Comparison of ENCODE assay signal across 9 cellular contexts in the genomic region with DNA sequence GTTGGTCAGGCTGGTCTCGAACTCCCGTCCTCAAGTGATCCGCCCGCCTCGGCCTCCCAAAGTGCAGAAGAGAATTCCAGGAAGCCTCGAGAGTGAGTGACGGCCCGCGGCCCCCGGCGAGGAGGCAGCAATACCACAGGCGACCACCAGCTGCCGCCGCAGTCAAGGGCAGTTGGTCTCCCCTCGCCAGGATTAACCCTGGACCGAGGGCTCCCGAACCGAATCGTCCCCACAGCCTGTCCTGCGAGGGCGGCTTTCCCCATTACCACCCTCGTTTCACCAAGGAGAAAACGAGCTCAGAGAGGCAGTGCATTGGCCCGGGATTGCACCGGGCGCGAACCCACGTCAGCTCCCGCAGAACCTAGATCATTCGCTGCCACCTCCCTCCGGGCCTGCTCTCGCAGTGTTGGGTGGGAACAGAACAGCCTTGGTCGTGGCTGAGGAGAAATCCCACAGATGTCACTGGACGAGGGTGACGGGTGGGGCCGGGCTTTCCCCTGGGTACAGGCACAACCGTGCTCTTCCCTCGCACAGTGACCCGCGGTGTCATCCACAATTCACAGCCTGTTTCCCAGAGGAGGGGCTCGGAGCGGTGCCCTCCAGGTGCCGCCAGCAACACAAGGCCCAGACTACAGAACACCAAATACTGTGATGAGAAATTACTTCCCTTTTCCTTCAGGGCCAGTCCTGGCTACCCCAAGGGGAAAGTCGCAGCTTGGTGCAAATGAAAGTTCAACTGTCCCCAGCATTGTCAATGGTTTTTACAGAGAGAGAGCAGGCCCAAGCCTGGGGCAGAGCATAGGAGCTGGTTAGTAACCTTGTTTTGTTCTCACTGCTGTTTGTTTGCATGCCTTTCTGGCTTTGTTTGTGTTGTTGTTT. TPM values are rescaled to one million over a fixed set of nuclear protein-coding genes. Genes with fewer than 3 reads are reported as not detected.
DNase-seq lines count a peak whose midpoint lies in the region; ATAC-seq and TF ChIP-seq lines count a peak whose summit lies in the region.
"Had no signal": no experiment of that assay in that cellular context is flagged by ENCODE, and none has a peak within 500 bp of the region (broad histone marks: within the 10 kb centered on the region; RNA-seq: fewer than 3 reads in every experiment).

No MANE protein-coding gene starts in this region.

- no peak for TF ChIP-seq POLR2A in thyroid gland (IDR thresholded peaks at IDR 0.05)

- peaks cover 27% of the 10 kb centered on the region for H3K4me1 Mint-ChIP-seq in activated CD8-positive, alpha-beta T cell treated with anti-CD3 and anti-CD28 coated beads for 36 hours (ENCODE audit: low read depth)
- peaks cover 13% of the 10 kb centered on the region for H3K4me1 Mint-ChIP-seq in activated CD8-positive, alpha-beta T cell treated with anti-CD3 and anti-CD28 coated beads, Interleukin-2, amount 10 ng/mL, durations not matched to agents 7 days and 5 days (ENCODE audit: low read depth)
- peaks cover 33% of the 10 kb centered on the region for H3K4me1 Mint-ChIP-seq in brain

- peak; percentile 64 for TF ChIP-seq CTCF in activated CD8-positive, alpha-beta T cell treated with anti-CD3 and anti-CD28 coated beads for 36 hours (IDR thresholded peaks at IDR 0.05)
- TF ChIP-seq CTCF in brain (conservative IDR thresholded peaks at IDR 0.05) (peak; percentile 68 to 86), left lung (IDR thresholded peaks at IDR 0.05) (peak in 1 of 2 donors; percentile 59), thyroid gland (IDR thresholded peaks at IDR 0.05) (peak in 5 of 6 experiments; percentile 37 to 56 (median 46))

- CTCF ChIA-PET in activated CD8-positive, alpha-beta T cell treated with anti-CD3 and anti-CD28 coated beads for 36 hours (lab: Charles Lee) = interaction anchor here (1.2 kb wide), 2 partner anchors 94 to 126 kb away, joined by 5 to 7 read pairs; no protein-coding TSS in a partner anchor
- CTCF ChIA-PET in activated CD8-positive, alpha-beta T cell treated with anti-CD3 and anti-CD28 coated beads, Interleukin-2, amount 10 ng/mL, durations not matched to agents 7 days and 5 days (lab: Charles Lee) = interaction anchor here (1.0 to 1.5 kb wide), 2 partner anchors 122 to 127 kb away, joined by 3 to 7 read pairs; a partner anchor contains a TSS

- no peaks in the 10 kb centered on the region for H3K36me3 Mint-ChIP-seq in activated CD8-positive, alpha-beta T cell treated with anti-CD3 and anti-CD28 coated beads for 36 hours (ENCODE audit: low read depth)
- H3K36me3 Mint-ChIP-seq in activated CD8-positive, alpha-beta T cell treated with anti-CD3 and anti-CD28 coated beads, Interleukin-2, amount 10 ng/mL, durations not matched to agents 7 days and 5 days (ENCODE audit: low read depth) = no peaks in the 10 kb centered on the region
- H3K36me3 Mint-ChIP-seq in brain = no peaks in the 10 kb centered on the region

- H3K4me1 ChIP-seq in left lung (no peaks in the 10 kb centered on the region), thyroid gland (peaks cover 7 to 21% of the 10 kb centered on the region in 2 donors)

- H3K4me3 ChIP-seq in left lung = no peak overlapping the region
- no peak overlapping the region for H3K4me3 ChIP-seq in thyroid gland (replicated peaks in 1 of 3)

- no peak overlapping the region for H3K4me3 Mint-ChIP-seq in activated CD8-positive, alpha-beta T cell treated with anti-CD3 and anti-CD28 coated beads for 36 hours
- no peak overlapping the region for H3K4me3 Mint-ChIP-seq in activated CD8-positive, alpha-beta T cell treated with anti-CD3 and anti-CD28 coated beads, Interleukin-2, amount 10 ng/mL, durations not matched to agents 7 days and 5 days
- peak overlapping the region in 1 of 5 experiments; percentile 46 for H3K4me3 Mint-ChIP-seq in brain

- H3K27ac Mint-ChIP-seq in activated CD8-positive, alpha-beta T cell treated with anti-CD3 and anti-CD28 coated beads for 36 hours = peak overlapping the region; percentile 52
- no peak overlapping the region for H3K27ac Mint-ChIP-seq in activated CD8-positive, alpha-beta T cell treated with anti-CD3 and anti-CD28 coated beads, Interleukin-2, amount 10 ng/mL, durations not matched to agents 7 days and 5 days
- H3K27ac Mint-ChIP-seq in brain = peak overlapping the region in 2 of 5 experiments; percentile 45 to 94

- peaks cover 47% of the 10 kb centered on the region for H3K27me3 Mint-ChIP-seq in activated CD8-positive, alpha-beta T cell treated with anti-CD3 and anti-CD28 coated beads for 36 hours
- H3K27me3 Mint-ChIP-seq in activated CD8-positive, alpha-beta T cell treated with anti-CD3 and anti-CD28 coated beads, Interleukin-2, amount 10 ng/mL, durations not matched to agents 7 days and 5 days (ENCODE audit: low read depth) = peaks cover 47% of the 10 kb centered on the region
- H3K27me3 Mint-ChIP-seq in brain = peaks cover 8% of the 10 kb centered on the region

- peak; percentile 43 for DNase-seq in activated CD8-positive, alpha-beta T cell treated with anti-CD3 and anti-CD28 coated beads for 36 hours
- DNase-seq in activated CD8-positive, alpha-beta T cell treated with anti-CD3 and anti-CD28 coated beads, Interleukin-2, amount 10 ng/mL, durations not matched to agents 7 days and 5 days = no peak
- DNase-seq in left lung = no peak
- peak in 1 of 2 donors; percentile 50 for DNase-seq in thyroid gland
- DNase-seq in GM03348 (ENCODE audit: low spot score) = no peak
- no peak for DNase-seq in DMS153 treated with DMSO at 0.1 percent for 48 hours (lab: John Stamatoyannopoulos, UW; ENCODE audit: unreplicated experiment)
- DNase-seq: NCI-H187 treated with DMSO at 0.1 percent for 48 hours had no signal

- H3K9me3 Mint-ChIP-seq in activated CD8-positive, alpha-beta T cell treated with anti-CD3 and anti-CD28 coated beads for 36 hours = no peaks in the 10 kb centered on the region
- no peaks in the 10 kb centered on the region for H3K9me3 Mint-ChIP-seq in activated CD8-positive, alpha-beta T cell treated with anti-CD3 and anti-CD28 coated beads, Interleukin-2, amount 10 ng/mL, durations not matched to agents 7 days and 5 days (ENCODE audit: insufficient read depth)
- peaks cover 0 to 15% (median 0%) of the 10 kb centered on the region in 5 experiments for H3K9me3 Mint-ChIP-seq in brain

- H3K36me3 ChIP-seq in left lung (no peaks in the 10 kb centered on the region), thyroid gland (no peaks in the 10 kb centered on the region)

- no peak overlapping the region for H3K27ac ChIP-seq in left lung
- peak overlapping the region in 2 of 3 donors; percentile 3 to 32 for H3K27ac ChIP-seq in thyroid gland

- ATAC-seq in activated CD8-positive, alpha-beta T cell treated with anti-CD3 and anti-CD28 coated beads for 36 hours = peak; percentile 37
- ATAC-seq in activated CD8-positive, alpha-beta T cell treated with anti-CD3 and anti-CD28 coated beads, Interleukin-2, amount 10 ng/mL, durations not matched to agents 7 days and 5 days = no peak
- ATAC-seq in left lung = peak; percentile 59
- no peak for ATAC-seq in GM18520 (IDR thresholded peaks at IDR 0.05; ENCODE audit: unreplicated experiment)

- H3K9me3 ChIP-seq in left lung = no peaks in the 10 kb centered on the region
- no peaks in the 10 kb centered on the region for H3K9me3 ChIP-seq in thyroid gland

- intact Hi-C loops in activated CD8-positive, alpha-beta T cell treated with anti-CD3 and anti-CD28 coated beads for 36 hours (cut with micrococcal nuclease) = no loop called here
- intact Hi-C loops in left lung (cut with DNase I) (no loop called here), thyroid gland (cut with DNase I) (no loop called here)

- WGBS in thyroid gland, 2 donors = 20 to 41% methylated on average over 16 to 29 of the region's 44 CpGs

- H3K27me3 ChIP-seq in left lung (peaks cover 18 to 54% of the 10 kb centered on the region in 2 donors), thyroid gland (no peaks in the 10 kb centered on the region)

- POLR2A ChIA-PET in activated CD8-positive, alpha-beta T cell treated with anti-CD3 and anti-CD28 coated beads for 36 hours (lab: Charles Lee) = interaction anchor here (1.2 kb wide), 1 partner anchor 12 kb away, joined by 4 read pairs; no protein-coding TSS in a partner anchor
- POLR2A ChIA-PET in activated CD8-positive, alpha-beta T cell treated with anti-CD3 and anti-CD28 coated beads, Interleukin-2, amount 10 ng/mL, durations not matched to agents 7 days and 5 days (lab: Charles Lee) = no interaction called here

RNA-seq across cellular contexts. Expression of a gene that starts 24.8 kb away (rescaled TPM):
- under 1 TPM; 0.13 to 0.25 TPM for total RNA-seq in activated CD8-positive, alpha-beta T cell treated with anti-CD3 and anti-CD28 coated beads for 36 hours
- total RNA-seq in activated CD8-positive, alpha-beta T cell treated with anti-CD3 and anti-CD28 coated beads, Interleukin-2, amount 10 ng/mL, durations not matched to agents 7 days and 5 days = not detected
- polyA plus RNA-seq in brain (ENCODE audit: insufficient read depth, low read depth, low replicate concordance) = 24.7 TPM
- total RNA-seq in left lung (1 to 10 TPM; 1.1 to 2.4 TPM), thyroid gland (10 to 100 TPM in 1 of 4 donors, 1 to 10 TPM in 2, under 1 TPM in 1; 0.54 to 14.7 (median 4.9) TPM)

RNA-seq across cellular contexts. Expression of a gene that starts 39.6 kb away (rescaled TPM):
- 10 to 100 TPM; 20.0 to 20.4 TPM for total RNA-seq in activated CD8-positive, alpha-beta T cell treated with anti-CD3 and anti-CD28 coated beads for 36 hours
- 10 to 100 TPM; 21.6 to 23.1 TPM for total RNA-seq in activated CD8-positive, alpha-beta T cell treated with anti-CD3 and anti-CD28 coated beads, Interleukin-2, amount 10 ng/mL, durations not matched to agents 7 days and 5 days
- 35.0 TPM for polyA plus RNA-seq in brain (ENCODE audit: insufficient read depth, low read depth, low replicate concordance)
- total RNA-seq in left lung = 10 to 100 TPM; 24.8 to 41.6 TPM
- 10 to 100 TPM in 2 of 4 donors, 1 to 10 TPM in 2; 9.0 to 20.1 (median 11.2) TPM for total RNA-seq in thyroid gland

Comparison
In these comparisons a context has a peak if more than half of its experiments do, and no peak if none do; other contexts are left out.
1. ATAC-seq: peak in activated CD8-positive, alpha-beta T cell treated with anti-CD3 and anti-CD28 coated beads for 36 hours (single experiment) and left lung (single experiment); none in activated CD8-positive, alpha-beta T cell treated with anti-CD3 and anti-CD28 coated beads, Interleukin-2, amount 10 ng/mL, durations not matched to agents 7 days and 5 days (single experiment) and GM18520 (single experiment).
2. H3K27ac ChIP-seq: peak in thyroid gland (2 of 3); none in left lung (0 of 2).